In genomic region chr10:83545901-83546391, GRCh38 we compare ENCODE assay signal across 15 cellular contexts.
DNase-seq lines count a peak whose midpoint lies in the region; ATAC-seq and TF ChIP-seq lines count a peak whose summit lies in the region.
"Had no signal": no experiment of that assay in that cellular context is flagged by ENCODE, and none has a peak within 500 bp of the region (broad histone marks: within the 10 kb centered on the region; RNA-seq: fewer than 3 reads in every experiment).

No MANE protein-coding gene starts in this region.

- H3K79me2 ChIP-seq in SK-N-SH (ENCODE audit: insufficient read depth) = no peaks in the 10 kb centered on the region
- H3K79me2 ChIP-seq in hepatocyte = no peaks in the 10 kb centered on the region

- in situ Hi-C loops in GM13976 (cut with MboI; ENCODE audit: low sequenced_read_pairs, unreplicated experiment) = no loop called here

- ATAC-seq in GM19438 (IDR thresholded peaks at IDR 0.05; ENCODE audit: low read depth, unreplicated experiment) = peak; percentile 38
- ATAC-seq: naive thymus-derived CD8-positive, alpha-beta T cell; WTC11 had no signal

- H3K36me3 ChIP-seq in SK-N-SH (replicated peaks in 1 of 2; ENCODE audit: control insufficient read depth in 1 of 2, insufficient read depth in 2 of 2, low read length in 1 of 2) (no peaks in the 10 kb centered on the region), hepatocyte (replicated peaks; ENCODE audit: insufficient read depth, low read depth) (no peaks in the 10 kb centered on the region)
- H3K36me3 ChIP-seq: SJCRH30 had no signal

- WGBS in SK-N-SH (ENCODE audit: low lambda C conversion rate) = 3% methylated on average over 4 of the region's 4 CpGs
- 4% methylated on average over 4 of the region's 4 CpGs for WGBS in hepatocyte (ENCODE audit: low lambda C conversion rate, missing lambda C conversion rate)

- TF ChIP-seq RAD21 in SK-N-SH (IDR thresholded peaks at IDR 0.05; ENCODE audit: low read length) = 0 out of 2 replicates have a peak, but pooled peaks have one; percentile 24

- CTCF ChIA-PET in SK-N-SH (lab: Yijun Ruan, JAX) = interaction anchor here (0.6 to 3.2 kb wide), 6 partner anchors 17 to 750 kb away, joined by 3 to 12 read pairs (median 4); no protein-coding TSS in a partner anchor

- POLR2A ChIA-PET in SK-N-SH (lab: Yijun Ruan, JAX) = no interaction called here

- no peaks in the 10 kb centered on the region for H3K9me2 ChIP-seq in SK-N-SH
- H3K9me2 ChIP-seq in hepatocyte (replicated peaks; ENCODE audit: insufficient read depth) = no peaks in the 10 kb centered on the region

- TF ChIP-seq EP300 in SK-N-SH (IDR thresholded peaks at IDR 0.05; ENCODE audit: borderline replicate concordance in 1 of 2, low read depth in 1 of 2, low read length in 1 of 2) = peak in 1 of 2 experiments; percentile 87; a peak in 2 of 4 replicates

- H2AFZ ChIP-seq in SK-N-SH (ENCODE audit: low read depth) (no peak overlapping the region), hepatocyte (no peak overlapping the region)

- no peaks in the 10 kb centered on the region for H3K9me3 ChIP-seq in SK-N-SH
- no peaks in the 10 kb centered on the region for H3K9me3 ChIP-seq in hepatocyte (ENCODE audit: low read depth)
- H3K9me3 ChIP-seq: SJCRH30 had no signal

- H3K4me3 ChIP-seq in SK-N-SH (ENCODE audit: low read depth in 2 of 2, low read length in 1 of 2) = no peak overlapping the region; a peak in 1 of 4 replicates
- H3K4me3 ChIP-seq in hepatocyte = no peak overlapping the region
- H3K4me3 ChIP-seq: SJCRH30 had no signal

- H3K4me2 ChIP-seq in SK-N-SH = no peak overlapping the region
- peak overlapping the region; percentile 63 for H3K4me2 ChIP-seq in hepatocyte

- H3K27ac ChIP-seq in SK-N-SH (ENCODE audit: low read depth in 2 of 2, low read length in 1 of 2) (peak overlapping the region in 1 of 2 experiments; percentile 70; a peak in 2 of 4 replicates), hepatocyte (no peak overlapping the region)
- H3K27ac ChIP-seq: HL-60, SJCRH30 had no signal

- DNase-seq in COLO668 (lab: John Stamatoyannopoulos, UW; ENCODE audit: unreplicated experiment) = peak; percentile 0
- DNase-seq in SK-N-SH = peak; percentile 55
- peak; percentile 47 for DNase-seq in hepatocyte (ENCODE audit: low spot score)
- no peak for DNase-seq in NCI-H187 treated with DMSO at 0.1 percent for 48 hours (lab: John Stamatoyannopoulos, UW)
- no peak for DNase-seq in hepatic stellate cell (ENCODE audit: low spot score)
- DNase-seq in medulla oblongata (ENCODE audit: extremely low spot score) = no peak
- DNase-seq in GM13976 (ENCODE audit: low spot score) = no peak
- DNase-seq: activated T-cell treated with anti-CD3 and anti-CD28 coated beads, Interleukin-2, amount 50 U/mL, for 48 hours; caudate nucleus; naive thymus-derived CD8-positive, alpha-beta T cell; NCI-H510A treated with DMSO at 0.1 percent for 48 hours; SJCRH30 had no signal

- no peaks in the 10 kb centered on the region for H3F3A ChIP-seq in SK-N-SH (replicated peaks; ENCODE audit: insufficient read depth)

- TF ChIP-seq CTCF in SK-N-SH (IDR thresholded peaks at IDR 0.05) (no peak), hepatocyte (IDR thresholded peaks at IDR 0.05; ENCODE audit: poor library complexity) (no peak), GM13976 (IDR thresholded peaks at IDR 0.05; ENCODE audit: borderline replicate concordance, control extremely low read depth, extremely low read depth, insufficient read depth, missing control alignments) (no peak)

- H3K9ac ChIP-seq in SK-N-SH = no peak overlapping the region

- no peaks in the 10 kb centered on the region for H3K27me3 ChIP-seq in SK-N-SH (ENCODE audit: insufficient read depth)
- H3K27me3 ChIP-seq in hepatocyte = no peaks in the 10 kb centered on the region
- H3K27me3 ChIP-seq: SJCRH30 had no signal

- H3K4me1 ChIP-seq in SK-N-SH (ENCODE audit: control insufficient read depth in 1 of 2, insufficient read depth in 2 of 2, low read depth in 1 of 2, low read length in 1 of 2) = peaks cover 0 to 10% of the 10 kb centered on the region in 2 experiments; a peak in 2 of 4 replicates
- peaks cover 26% of the 10 kb centered on the region for H3K4me1 ChIP-seq in hepatocyte (ENCODE audit: insufficient read depth)
- H3K4me1 ChIP-seq: SJCRH30 had no signal

- H4K20me1 ChIP-seq in SK-N-SH (ENCODE audit: insufficient read depth) (no peaks in the 10 kb centered on the region), hepatocyte (ENCODE audit: insufficient read depth, poor library complexity, severe bottlenecking) (no peaks in the 10 kb centered on the region)

TF ChIP-seq in SK-N-SH, 30 proteins besides CTCF, POLR2A, EP300 and RAD21:
- TF ChIP-seq RCOR1 (IDR thresholded peaks at IDR 0.05; ENCODE audit: low read length) = peak; percentile 76; the same call in 1 of the 2 replicates
- TF ChIP-seq TCF12 (IDR thresholded peaks at IDR 0.05) = peak; percentile 31; the same call in 1 of the 2 replicates
- peak; percentile 71 for TF ChIP-seq CHD2 (IDR thresholded peaks at IDR 0.05; ENCODE audit: low read length, partially characterized antibody)
- no peak for TF ChIP-seq FOXM1 (IDR thresholded peaks at IDR 0.05; ENCODE audit: low read depth)
- peak; percentile 82 for TF ChIP-seq FOXJ3 (CRISPR knock-in tag; IDR thresholded peaks at IDR 0.05)
- peak; percentile 96 for TF ChIP-seq GATA2 (CRISPR knock-in tag; IDR thresholded peaks at IDR 0.05)

Comparison
In these comparisons a context has a peak if more than half of its experiments do, and no peak if none do; other contexts are left out.
1. DNase-seq: peak in COLO668 (single experiment), SK-N-SH (single experiment) and hepatocyte (single experiment); none in NCI-H187 treated with DMSO at 0.1 percent for 48 hours (single experiment), hepatic stellate cell (single experiment), medulla oblongata (single experiment) and GM13976 (single experiment).